8 cellular contexts compared by ENCODE assay signal in the genomic region with DNA sequence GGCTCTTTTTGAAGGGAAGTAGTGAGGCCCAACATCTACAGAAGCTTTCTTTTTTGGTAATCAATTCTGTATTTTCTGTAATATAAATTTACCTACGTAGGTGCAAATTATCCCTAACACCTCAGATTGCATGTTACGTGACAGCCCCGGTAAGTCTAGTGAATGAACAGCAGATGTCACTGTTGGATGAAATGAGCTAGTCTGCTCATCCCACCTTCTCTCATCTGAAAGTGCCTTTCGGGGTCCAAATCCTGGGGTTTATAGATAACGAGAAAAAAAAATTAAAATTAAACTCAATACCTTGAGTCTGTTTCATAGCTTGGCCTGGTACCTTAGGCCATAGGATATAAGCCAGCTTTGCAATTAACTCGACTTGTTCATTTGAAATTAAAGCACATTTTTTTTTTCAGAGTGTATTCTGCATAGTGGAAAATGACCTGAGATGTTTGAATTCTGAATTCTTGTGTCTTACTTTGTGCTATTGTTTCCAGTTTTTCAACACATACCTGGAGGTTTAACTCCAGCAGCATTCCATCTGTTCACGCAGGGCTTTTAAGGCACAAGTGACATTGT.
DNase-seq lines count a peak whose midpoint lies in the region; ATAC-seq, FAIRE-seq and TF ChIP-seq lines count a peak whose summit lies in the region.

No MANE protein-coding gene starts in this region.

- no peak for TF ChIP-seq EP300 in Ishikawa (IDR thresholded peaks at IDR 0.05; ENCODE audit: borderline replicate concordance)

- no peak for ATAC-seq in GM21825 (IDR thresholded peaks at IDR 0.05; ENCODE audit: unreplicated experiment)
- no peak for ATAC-seq in Right ventricle myocardium superior (ENCODE audit: poor library complexity)
- no peak for ATAC-seq in effector memory CD8-positive, alpha-beta T cell (replicated peaks)

- no peaks in the 10 kb centered on the region for H3K36me3 Mint-ChIP-seq in effector memory CD8-positive, alpha-beta T cell (ENCODE audit: insufficient read depth)

- no peaks in the 10 kb centered on the region for H3K27me3 Mint-ChIP-seq in effector memory CD8-positive, alpha-beta T cell

- H3K27me3 ChIP-seq in SJCRH30 = no peaks in the 10 kb centered on the region

- intact Hi-C loops in Right ventricle myocardium superior (cut with DNase I) = no loop called here

- no peaks in the 10 kb centered on the region for H3K36me3 ChIP-seq in SJCRH30

- peaks cover under 1 to 4% of the 10 kb centered on the region in 2 donors for H3K9me3 Mint-ChIP-seq in effector memory CD8-positive, alpha-beta T cell

- peak; percentile 62 for TF ChIP-seq RAD21 in Ishikawa (IDR thresholded peaks at IDR 0.05; ENCODE audit: low read depth)

- no peaks in the 10 kb centered on the region for H3K4me1 Mint-ChIP-seq in effector memory CD8-positive, alpha-beta T cell (ENCODE audit: low read depth in 2 of 2)

- DNase-seq in SJCRH30 (peak; percentile 2 to 47), kidney tubule cell (ENCODE audit: low spot score) (peak; percentile 28), Right ventricle myocardium superior (no peak)
- DNase-seq in activated naive CD4-positive, alpha-beta T cell (lab: John Stamatoyannopoulos, UW) = no peak
- DNase-seq in effector memory CD8-positive, alpha-beta T cell = no peak

- H3K27ac Mint-ChIP-seq in effector memory CD8-positive, alpha-beta T cell = no peak overlapping the region

- peak; percentile 28 for FAIRE-seq in G401.6 (lab: Jason Lieb, UNC)

- no peaks in the 10 kb centered on the region for H3K9me3 ChIP-seq in SJCRH30 (replicated peaks)

- H3K27ac ChIP-seq in SJCRH30 = no peak overlapping the region

- H3K4me3 ChIP-seq in SJCRH30 = no peak overlapping the region

- H3K4me1 ChIP-seq in SJCRH30 = no peaks in the 10 kb centered on the region

- H3K4me3 Mint-ChIP-seq in effector memory CD8-positive, alpha-beta T cell = no peak overlapping the region

TF ChIP-seq in Ishikawa, 13 proteins besides CTCF, POLR2A, EP300 and RAD21:
- TF ChIP-seq, protein P1, sequence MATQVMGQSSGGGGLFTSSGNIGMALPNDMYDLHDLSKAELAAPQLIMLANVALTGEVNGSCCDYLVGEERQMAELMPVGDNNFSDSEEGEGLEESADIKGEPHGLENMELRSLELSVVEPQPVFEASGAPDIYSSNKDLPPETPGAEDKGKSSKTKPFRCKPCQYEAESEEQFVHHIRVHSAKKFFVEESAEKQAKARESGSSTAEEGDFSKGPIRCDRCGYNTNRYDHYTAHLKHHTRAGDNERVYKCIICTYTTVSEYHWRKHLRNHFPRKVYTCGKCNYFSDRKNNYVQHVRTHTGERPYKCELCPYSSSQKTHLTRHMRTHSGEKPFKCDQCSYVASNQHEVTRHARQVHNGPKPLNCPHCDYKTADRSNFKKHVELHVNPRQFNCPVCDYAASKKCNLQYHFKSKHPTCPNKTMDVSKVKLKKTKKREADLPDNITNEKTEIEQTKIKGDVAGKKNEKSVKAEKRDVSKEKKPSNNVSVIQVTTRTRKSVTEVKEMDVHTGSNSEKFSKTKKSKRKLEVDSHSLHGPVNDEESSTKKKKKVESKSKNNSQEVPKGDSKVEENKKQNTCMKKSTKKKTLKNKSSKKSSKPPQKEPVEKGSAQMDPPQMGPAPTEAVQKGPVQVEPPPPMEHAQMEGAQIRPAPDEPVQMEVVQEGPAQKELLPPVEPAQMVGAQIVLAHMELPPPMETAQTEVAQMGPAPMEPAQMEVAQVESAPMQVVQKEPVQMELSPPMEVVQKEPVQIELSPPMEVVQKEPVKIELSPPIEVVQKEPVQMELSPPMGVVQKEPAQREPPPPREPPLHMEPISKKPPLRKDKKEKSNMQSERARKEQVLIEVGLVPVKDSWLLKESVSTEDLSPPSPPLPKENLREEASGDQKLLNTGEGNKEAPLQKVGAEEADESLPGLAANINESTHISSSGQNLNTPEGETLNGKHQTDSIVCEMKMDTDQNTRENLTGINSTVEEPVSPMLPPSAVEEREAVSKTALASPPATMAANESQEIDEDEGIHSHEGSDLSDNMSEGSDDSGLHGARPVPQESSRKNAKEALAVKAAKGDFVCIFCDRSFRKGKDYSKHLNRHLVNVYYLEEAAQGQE (IDR thresholded peaks at IDR 0.05; ENCODE audit: low read depth) = no peak
TF ChIP-seq in Ishikawa: peak in this region for 0.

Comparison
In these comparisons a context has a peak if more than half of its experiments do, and no peak if none do; other contexts are left out.
1. DNase-seq: peak in SJCRH30 (2 of 2) and kidney tubule cell (single experiment); none in activated naive CD4-positive, alpha-beta T cell (0 of 4), Right ventricle myocardium superior (single experiment) and effector memory CD8-positive, alpha-beta T cell (0 of 3).